Comparison of ENCODE assay signal across 15 cellular contexts in the genomic region with DNA sequence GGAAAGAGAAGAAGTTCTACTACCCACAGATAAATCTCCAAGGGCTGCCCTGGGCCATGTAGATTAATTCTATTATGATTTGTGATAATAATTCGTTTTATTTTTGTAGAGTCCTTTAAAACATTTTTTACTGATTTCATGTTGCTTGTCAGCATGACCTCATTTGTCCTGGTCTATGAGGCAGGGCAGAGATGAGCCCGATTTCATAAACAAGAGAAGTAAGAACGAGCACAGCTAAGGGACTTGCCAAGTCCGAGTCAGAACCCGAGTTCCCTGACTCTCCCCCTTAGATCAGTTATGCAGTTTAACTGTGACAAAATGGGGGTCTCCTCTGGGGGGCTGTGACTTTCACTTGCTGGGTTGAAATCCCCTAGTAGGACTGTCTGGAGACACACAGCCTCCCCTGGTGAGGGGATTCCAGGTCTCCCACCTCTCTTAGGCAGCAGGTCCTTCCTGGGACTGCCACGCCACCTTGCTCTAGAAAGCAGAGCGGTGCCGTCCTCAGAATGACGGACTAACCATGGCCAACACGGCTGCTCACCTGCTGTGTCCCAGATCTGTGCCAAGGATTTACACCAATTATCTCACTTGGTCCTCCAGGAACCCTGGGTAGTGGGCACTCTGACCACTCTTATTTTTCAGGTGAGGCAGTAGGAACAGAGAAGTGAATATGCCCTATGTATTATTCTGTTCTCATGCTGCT. TPM values are rescaled to one million over a fixed set of nuclear protein-coding genes. Genes with fewer than 3 reads are reported as not detected.
DNase-seq lines count a peak whose midpoint lies in the region; ATAC-seq and TF ChIP-seq lines count a peak whose summit lies in the region.
"Had no signal": no experiment of that assay in that cellular context is flagged by ENCODE, and none has a peak within 500 bp of the region (broad histone marks: within the 10 kb centered on the region; RNA-seq: fewer than 3 reads in every experiment).

No MANE protein-coding gene starts in this region.

- no peaks in the 10 kb centered on the region for H3K9me2 ChIP-seq in GM23248 (ENCODE audit: insufficient read depth)

- H3K27me3 ChIP-seq in GM23248 (replicated peaks; ENCODE audit: insufficient read depth): no peaks in the 10 kb centered on the region
- H3K27me3 ChIP-seq in skeletal muscle tissue (ENCODE audit: control insufficient read depth in 3 of 3, insufficient read depth in 3 of 3, low read length in 3 of 3): no peaks in the 10 kb centered on the region
- H3K27me3 ChIP-seq: adrenal gland, SJSA1 had no signal

- no peaks in the 10 kb centered on the region for H3K79me2 ChIP-seq in GM23248 (ENCODE audit: insufficient read depth)

- H3K9ac ChIP-seq in GM23248 (peak overlapping the region; percentile 78), skeletal muscle tissue (ENCODE audit: low read depth in 1 of 3, low read length in 3 of 3) (peak overlapping the region in 1 of 3 donors; percentile 8)

- no peak overlapping the region for H3K27ac Mint-ChIP-seq in activated T-helper 2 cell treated with anti-CD3 and anti-CD28 coated beads, Interferon-gamma antibody, Interleukin-2, Interleukin-4, amounts not matched to agents 10 μg/mL and 5 μg/mL and 100 μg/mL, durations not matched to agents 14 hours and 24 hours and 36 hours
- no peak overlapping the region for H3K27ac Mint-ChIP-seq in naive thymus-derived CD8-positive, alpha-beta T cell
- H3K27ac Mint-ChIP-seq: CD4-positive, CD25-positive, alpha-beta regulatory T cell; naive B cell had no signal

- 43 to 50% methylated on average over 10 of the region's 10 CpGs for WGBS in GM23248 (ENCODE audit: low coverage in 1 of 2, low lambda C conversion rate in 2 of 2, missing lambda C conversion rate in 2 of 2), 2 experiments

- DNase-seq in GM23248 (peak; percentile 85), choroid plexus epithelial cell (ENCODE audit: low read depth) (peak; percentile 56), iPS-NIHi7 (ENCODE audit: extremely low spot score) (peak; percentile 8)
- no peak for DNase-seq in activated T-helper 2 cell treated with anti-CD3 and anti-CD28 coated beads, Interferon-gamma antibody, Interleukin-2, Interleukin-4, amounts not matched to agents 10 μg/mL and 5 μg/mL and 100 μg/mL, durations not matched to agents 14 hours and 24 hours and 36 hours (ENCODE audit: low spot score)
- DNase-seq in naive thymus-derived CD8-positive, alpha-beta T cell: no peak
- DNase-seq: activated CD8-positive, alpha-beta memory T cell treated with anti-CD3 and anti-CD28 coated beads, Interleukin-2, amount 50 U/mL, for 4 hours; CD4-positive, CD25-positive, alpha-beta regulatory T cell; naive B cell; NCI-H446 treated with DMSO at 0.1 percent for 48 hours had no signal

- in situ Hi-C loops in GM23248 (cut with MboI): no loop called here

- H3K9me3 ChIP-seq in GM23248 (ENCODE audit: low read depth): no peaks in the 10 kb centered on the region
- H3K9me3 ChIP-seq in skeletal muscle tissue (ENCODE audit: control insufficient read depth in 3 of 3, low read length in 3 of 3): no peaks in the 10 kb centered on the region
- H3K9me3 ChIP-seq: adrenal gland, SJSA1 had no signal

- H3K4me3 ChIP-seq in GM23248: peak overlapping the region; percentile 3; the same call in 1 of the 2 replicates
- H3K4me3 ChIP-seq in choroid plexus epithelial cell (ENCODE audit: low read depth, low read length): no peak overlapping the region
- peak overlapping the region in 1 of 3 donors; percentile 35 for H3K4me3 ChIP-seq in skeletal muscle tissue (ENCODE audit: low read length in 3 of 3)
- H3K4me3 ChIP-seq: adrenal gland, SJSA1 had no signal

- no peaks in the 10 kb centered on the region for H3K4me1 Mint-ChIP-seq in activated T-helper 2 cell treated with anti-CD3 and anti-CD28 coated beads, Interferon-gamma antibody, Interleukin-2, Interleukin-4, amounts not matched to agents 10 μg/mL and 5 μg/mL and 100 μg/mL, durations not matched to agents 14 hours and 24 hours and 36 hours (ENCODE audit: low read depth)
- no peaks in the 10 kb centered on the region for H3K4me1 Mint-ChIP-seq in naive thymus-derived CD8-positive, alpha-beta T cell
- H3K4me1 Mint-ChIP-seq: CD4-positive, CD25-positive, alpha-beta regulatory T cell; naive B cell had no signal

- no peak for ATAC-seq in HG02852 (IDR thresholded peaks at IDR 0.05; ENCODE audit: unreplicated experiment)
- ATAC-seq in GM19467 (IDR thresholded peaks at IDR 0.05; ENCODE audit: unreplicated experiment): no peak
- no peak for ATAC-seq in naive thymus-derived CD8-positive, alpha-beta T cell

- H3K27ac ChIP-seq in GM23248 (peak overlapping the region; percentile 77), skeletal muscle tissue (ENCODE audit: low read depth, low read length) (peak overlapping the region; percentile 54)
- H3K27ac ChIP-seq: SJSA1 had no signal

- intact Hi-C loops in activated T-helper 2 cell treated with anti-CD3 and anti-CD28 coated beads, Interferon-gamma antibody, Interleukin-2, Interleukin-4, amounts not matched to agents 10 μg/mL and 5 μg/mL and 100 μg/mL, durations not matched to agents 14 hours and 24 hours and 36 hours (cut with micrococcal nuclease): no loop called here

- H3K4me1 ChIP-seq in GM23248 (ENCODE audit: insufficient read depth): peaks cover 16% of the 10 kb centered on the region
- H3K4me1 ChIP-seq in skeletal muscle tissue (ENCODE audit: control insufficient read depth in 3 of 3, insufficient read depth in 3 of 3, low read length in 3 of 3): peaks cover 5 to 27% (median 6%) of the 10 kb centered on the region in 3 donors
- H3K4me1 ChIP-seq: adrenal gland had no signal

- peak overlapping the region; percentile 81 for H2AFZ ChIP-seq in GM23248

- no peaks in the 10 kb centered on the region for H4K20me1 ChIP-seq in GM23248 (ENCODE audit: insufficient read depth)

- no peaks in the 10 kb centered on the region for H3K27me3 Mint-ChIP-seq in activated T-helper 2 cell treated with anti-CD3 and anti-CD28 coated beads, Interferon-gamma antibody, Interleukin-2, Interleukin-4, amounts not matched to agents 10 μg/mL and 5 μg/mL and 100 μg/mL, durations not matched to agents 14 hours and 24 hours and 36 hours (ENCODE audit: low read depth)
- H3K27me3 Mint-ChIP-seq in naive thymus-derived CD8-positive, alpha-beta T cell: peaks cover 0 to 14% (median 2%) of the 10 kb centered on the region in 5 donors
- H3K27me3 Mint-ChIP-seq: CD4-positive, CD25-positive, alpha-beta regulatory T cell had no signal

- H3K4me3 Mint-ChIP-seq in activated T-helper 2 cell treated with anti-CD3 and anti-CD28 coated beads, Interferon-gamma antibody, Interleukin-2, Interleukin-4, amounts not matched to agents 10 μg/mL and 5 μg/mL and 100 μg/mL, durations not matched to agents 14 hours and 24 hours and 36 hours (ENCODE audit: low read depth): no peak overlapping the region
- no peak overlapping the region for H3K4me3 Mint-ChIP-seq in naive thymus-derived CD8-positive, alpha-beta T cell
- H3K4me3 Mint-ChIP-seq: CD4-positive, CD25-positive, alpha-beta regulatory T cell; naive B cell had no signal

- H3K36me3 Mint-ChIP-seq in activated T-helper 2 cell treated with anti-CD3 and anti-CD28 coated beads, Interferon-gamma antibody, Interleukin-2, Interleukin-4, amounts not matched to agents 10 μg/mL and 5 μg/mL and 100 μg/mL, durations not matched to agents 14 hours and 24 hours and 36 hours (ENCODE audit: low read depth): no peaks in the 10 kb centered on the region
- no peaks in the 10 kb centered on the region for H3K36me3 Mint-ChIP-seq in naive thymus-derived CD8-positive, alpha-beta T cell
- H3K36me3 Mint-ChIP-seq: CD4-positive, CD25-positive, alpha-beta regulatory T cell; naive B cell had no signal

- H3K4me2 ChIP-seq in GM23248 (ENCODE audit: unreplicated experiment): peak overlapping the region; percentile 61

- no peaks in the 10 kb centered on the region for H3K9me3 Mint-ChIP-seq in activated T-helper 2 cell treated with anti-CD3 and anti-CD28 coated beads, Interferon-gamma antibody, Interleukin-2, Interleukin-4, amounts not matched to agents 10 μg/mL and 5 μg/mL and 100 μg/mL, durations not matched to agents 14 hours and 24 hours and 36 hours
- H3K9me3 Mint-ChIP-seq in naive thymus-derived CD8-positive, alpha-beta T cell: no peaks in the 10 kb centered on the region

- H3F3A ChIP-seq in GM23248 (ENCODE audit: insufficient read depth): 0 out of 2 replicates have a peak, but pooled peaks cover 3% of the 10 kb centered on the region

- POLR2A ChIA-PET in naive thymus-derived CD8-positive, alpha-beta T cell (lab: Charles Lee): no interaction called here

- H3K36me3 ChIP-seq in GM23248 (ENCODE audit: low read depth): no peaks in the 10 kb centered on the region
- H3K36me3 ChIP-seq in skeletal muscle tissue (ENCODE audit: control insufficient read depth in 3 of 3, insufficient read depth in 3 of 3, low read length in 3 of 3): no peaks in the 10 kb centered on the region
- H3K36me3 ChIP-seq: adrenal gland, SJSA1, WERI-Rb-1 had no signal

- no peak for TF ChIP-seq CTCF in choroid plexus epithelial cell (conservative IDR thresholded peaks at IDR 0.05; ENCODE audit: low read depth, low read length)

RNA-seq across cellular contexts. Expression of a gene that starts 31.0 kb away (rescaled TPM):
- 5.5 and 5.8 TPM in 2 replicates for total RNA-seq in GM23248 (2014; rRNA removed; shearing (Covaris generic))
- 3.0 and 3.1 TPM in 2 replicates for polyA plus RNA-seq in GM23248 (2016; fragmentation: Nextera tagmentation; extraction: Ambion mirVana)
- 4.7 TPM for total RNA-seq in skeletal muscle tissue
- total RNA-seq in activated T-helper 2 cell treated with anti-CD3 and anti-CD28 coated beads, Interferon-gamma antibody, Interleukin-2, Interleukin-4, amounts not matched to agents 10 μg/mL and 5 μg/mL and 100 μg/mL, durations not matched to agents 14 hours and 24 hours and 36 hours: 0.62 and 0.71 TPM in 2 replicates
- total RNA-seq in naive thymus-derived CD8-positive, alpha-beta T cell: under 1 TPM; 0.29 to 0.77 TPM
- under 1 TPM in 2 of 3 donors, not detected in 1; 0.32 to 0.50 TPM for polyA plus RNA-seq in naive thymus-derived CD8-positive, alpha-beta T cell
- polyA plus RNA-seq: CD4-positive, CD25-positive, alpha-beta regulatory T cell had no signal

Comparison
In these comparisons a context has a peak if more than half of its experiments do, and no peak if none do; other contexts are left out.
1. DNase-seq: peak in GM23248 (single experiment), choroid plexus epithelial cell (single experiment) and iPS-NIHi7 (single experiment); none in activated T-helper 2 cell treated with anti-CD3 and anti-CD28 coated beads, Interferon-gamma antibody, Interleukin-2, Interleukin-4, amounts not matched to agents 10 μg/mL and 5 μg/mL and 100 μg/mL, durations not matched to agents 14 hours and 24 hours and 36 hours (single experiment) and naive thymus-derived CD8-positive, alpha-beta T cell (0 of 10).